Comparison of ENCODE assay signal across 9 cellular contexts in the genomic region with DNA sequence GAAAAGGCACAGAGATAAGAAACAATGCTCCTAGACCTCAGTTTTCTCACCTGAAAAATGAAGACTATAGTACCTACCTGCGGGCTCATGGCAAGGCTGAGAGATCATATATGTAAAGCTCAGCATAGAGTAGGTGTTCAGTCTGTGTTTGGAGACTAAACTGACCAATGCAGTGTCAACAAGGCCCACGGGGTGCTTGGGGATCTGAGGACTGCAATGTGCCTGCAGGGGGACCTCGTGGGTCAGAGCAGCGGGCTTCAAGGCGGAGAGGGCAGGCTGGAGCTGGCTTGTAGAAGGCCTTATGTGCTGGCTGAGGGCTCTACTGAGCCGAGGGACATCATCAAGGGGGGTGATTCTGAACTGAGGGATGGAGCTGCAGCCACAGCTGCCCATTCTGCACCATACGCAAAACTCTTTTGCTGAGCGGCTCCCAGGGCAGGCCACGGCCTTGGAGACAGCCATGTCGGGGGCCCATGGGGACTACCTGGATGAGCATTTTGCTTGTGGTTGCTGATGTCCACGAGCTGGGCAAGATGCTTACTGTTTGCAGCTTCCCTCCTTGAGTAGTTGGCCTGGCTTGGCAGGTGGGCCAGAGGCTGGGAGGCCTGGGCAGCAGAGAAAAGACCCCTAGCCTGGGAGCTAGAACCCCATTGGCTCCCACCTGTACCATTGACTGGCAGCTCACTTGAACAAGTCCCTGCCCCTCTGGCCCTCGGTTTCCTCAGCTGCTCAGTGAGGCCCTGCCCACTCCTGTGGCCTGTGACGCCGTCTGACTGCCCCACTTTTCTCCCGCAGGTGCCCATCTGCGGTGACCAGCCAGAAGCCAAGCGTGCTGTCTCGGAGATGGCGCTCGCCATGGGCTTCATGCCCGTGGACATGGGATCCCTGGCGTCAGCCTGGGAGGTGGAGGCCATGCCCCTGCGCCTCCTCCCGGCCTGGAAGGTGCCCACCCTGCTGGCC.
"Had no signal": no experiment of that assay in that cellular context is flagged by ENCODE, and none has a peak within 500 bp of the region (broad histone marks: within the 10 kb centered on the region; RNA-seq: fewer than 3 reads in every experiment).

No MANE protein-coding gene starts in this region.

- H3K27ac ChIP-seq: foreskin keratinocyte, ovary had no signal

- H3K4me3 ChIP-seq: dorsolateral prefrontal cortex, ovary had no signal

- H3K36me3 ChIP-seq: ovary had no signal

- DNase-seq: activated CD4-positive, CD25-positive, alpha-beta regulatory T cell; amniotic stem cell; foreskin keratinocyte; stimulated activated CD4-positive, alpha-beta T cell treated with anti-CD3 and anti-CD28 coated beads, Interleukin-15, amount 100 ng/mL, for 24 hours; stimulated activated CD4-positive, alpha-beta T cell treated with anti-CD3 and anti-CD28 coated beads, Interleukin-4, amount 100 ng/mL, for 24 hours; T-helper 17 cell had no signal

- H3K9me3 ChIP-seq: ovary had no signal

- ATAC-seq: activated naive CD4-positive, alpha-beta T cell treated with anti-CD3 and anti-CD28 coated beads, Interleukin-2, amount 50 U/mL, for 72 hours; T-helper 17 cell had no signal

- H3K27me3 ChIP-seq: dorsolateral prefrontal cortex, foreskin keratinocyte, ovary had no signal
